In genomic region chr6:154732824-154733609, GRCh38 we compare ENCODE assay signal across 8 cellular contexts. TPM values are rescaled to one million over a fixed set of nuclear protein-coding genes. Genes with fewer than 3 reads are reported as not detected.
DNase-seq lines count a peak whose midpoint lies in the region; ATAC-seq and TF ChIP-seq lines count a peak whose summit lies in the region.

TSS of gene SCAF8 (plus strand) at chr6:154733416. CDS start at chr6:154733901, 485 bp downstream.

- H4K20me1 ChIP-seq in SK-N-SH (ENCODE audit: insufficient read depth), result peaks cover 39% of the 10 kb centered on the region

- H3K27ac Mint-ChIP-seq in activated naive CD4-positive, alpha-beta T cell treated with anti-CD3 and anti-CD28 coated beads, Interleukin-2, amount 50 U/mL, for 24 hours, result peak within 1 kb of the TSS; percentile 97
- H3K27ac Mint-ChIP-seq in osteocyte (ENCODE audit: unreplicated experiment), result peak within 1 kb of the TSS; percentile 96

- CTCF ChIA-PET in SK-N-SH (lab: Yijun Ruan, JAX), result interaction anchor here (1.0 to 1.5 kb wide), 3 partner anchors 22 to 68 kb away, joined by 3 to 8 read pairs (median 7); no protein-coding TSS in a partner anchor

- ATAC-seq in thoracic aorta (ENCODE audit: insufficient number of reproducible peaks, low FRiP score, low read depth), result peak; percentile 87

- H3K4me3 Mint-ChIP-seq in activated naive CD4-positive, alpha-beta T cell treated with anti-CD3 and anti-CD28 coated beads, Interleukin-2, amount 50 U/mL, for 24 hours, result peak within 1 kb of the TSS; percentile 92
- H3K4me3 Mint-ChIP-seq in osteocyte (ENCODE audit: unreplicated experiment), result peak within 1 kb of the TSS; percentile 82

- H3K9ac ChIP-seq in SK-N-SH, result peak within 1 kb of the TSS; percentile 99

- H3K27me3 Mint-ChIP-seq in activated naive CD4-positive, alpha-beta T cell treated with anti-CD3 and anti-CD28 coated beads, Interleukin-2, amount 50 U/mL, for 24 hours, result no peaks in the 10 kb centered on the region
- H3K27me3 Mint-ChIP-seq in osteocyte (ENCODE audit: unreplicated experiment), result no peaks in the 10 kb centered on the region

- H3K79me2 ChIP-seq in SK-N-SH (ENCODE audit: insufficient read depth), result peaks cover 40% of the 10 kb centered on the region

- H3F3A ChIP-seq in SK-N-SH (replicated peaks; ENCODE audit: insufficient read depth), result peaks cover 14% of the 10 kb centered on the region

- peaks cover 0 to 18% of the 10 kb centered on the region in 2 experiments; a peak in 3 of 4 replicates for H3K4me1 ChIP-seq in SK-N-SH (ENCODE audit: control insufficient read depth in 1 of 2, insufficient read depth in 2 of 2, low read depth in 1 of 2, low read length in 1 of 2)
- H3K4me1 ChIP-seq in thoracic aorta (ENCODE audit: control insufficient read depth in 1 of 2, low read depth in 2 of 2), result peaks cover 32 to 45% of the 10 kb centered on the region in 2 donors

- POLR2A ChIA-PET in SK-N-SH (lab: Yijun Ruan, JAX), result no interaction called here

- peak within 1 kb of the TSS; percentile 75 for H3K4me3 ChIP-seq in GM06990 (replicated peaks; ENCODE audit: low read depth, low read length)
- H3K4me3 ChIP-seq in H7 (ENCODE audit: insufficient read depth, low read depth, low read length), result peak within 1 kb of the TSS; percentile 89
- H3K4me3 ChIP-seq in SK-N-SH (ENCODE audit: low read depth in 2 of 2, low read length in 1 of 2), result peak within 1 kb of the TSS; percentile 76 to 80
- peak within 1 kb of the TSS; percentile 100 for H3K4me3 ChIP-seq in thoracic aorta

- H3K27ac ChIP-seq in SK-N-SH (ENCODE audit: low read depth in 2 of 2, low read length in 1 of 2) (peak within 1 kb of the TSS; percentile 95 to 96), thoracic aorta (peak within 1 kb of the TSS; percentile 99 to 100)

- DNase-seq in GM06990 (ENCODE audit: extremely low read depth, insufficient read length) (peak; percentile 90), H7 (peak; percentile 93), LoVo (ENCODE audit: low spot score) (peak; percentile 87), SK-N-SH (peak; percentile 92), glomerular endothelial cell (ENCODE audit: extremely low read depth, low read depth, low spot score) (peak; percentile 31), osteocyte (ENCODE audit: extremely low spot score, unreplicated experiment) (peak; percentile 96), thoracic aorta (ENCODE audit: low spot score) (peak; percentile 28)

- WGBS in SK-N-SH (ENCODE audit: low lambda C conversion rate), result 4% methylated on average over 16 of the region's 76 CpGs

- H2AFZ ChIP-seq in SK-N-SH (ENCODE audit: low read depth), result peak within 1 kb of the TSS; percentile 75

- peaks cover 42% of the 10 kb centered on the region for H3K4me1 Mint-ChIP-seq in activated naive CD4-positive, alpha-beta T cell treated with anti-CD3 and anti-CD28 coated beads, Interleukin-2, amount 50 U/mL, for 24 hours
- peaks cover 43% of the 10 kb centered on the region for H3K4me1 Mint-ChIP-seq in osteocyte (ENCODE audit: unreplicated experiment)

- no peak for TF ChIP-seq EP300 in SK-N-SH (IDR thresholded peaks at IDR 0.05; ENCODE audit: borderline replicate concordance in 1 of 2, low read depth in 1 of 2, low read length in 1 of 2)

- H3K36me3 ChIP-seq in GM06990 (ENCODE audit: control insufficient read depth, insufficient read depth, low read length) (no peaks in the 10 kb centered on the region), H7 (replicated peaks; ENCODE audit: control insufficient read depth, insufficient read depth, low read length) (no peaks in the 10 kb centered on the region), SK-N-SH (replicated peaks in 1 of 2; ENCODE audit: control insufficient read depth in 1 of 2, insufficient read depth in 2 of 2, low read length in 1 of 2) (peaks cover 0 to 4% of the 10 kb centered on the region in 2 experiments), thoracic aorta (no peaks in the 10 kb centered on the region)

- H3K27me3 ChIP-seq in GM06990 (replicated peaks; ENCODE audit: control insufficient read depth, insufficient read depth, low read length) (no peaks in the 10 kb centered on the region), H7 (ENCODE audit: control insufficient read depth, insufficient read depth, low read length) (no peaks in the 10 kb centered on the region), SK-N-SH (ENCODE audit: insufficient read depth) (no peaks in the 10 kb centered on the region), thoracic aorta (replicated peaks; ENCODE audit: insufficient read depth) (no peaks in the 10 kb centered on the region)

- H3K9me3 ChIP-seq in SK-N-SH (no peaks in the 10 kb centered on the region), thoracic aorta (no peaks in the 10 kb centered on the region)

- peaks cover 5% of the 10 kb centered on the region for H3K36me3 Mint-ChIP-seq in activated naive CD4-positive, alpha-beta T cell treated with anti-CD3 and anti-CD28 coated beads, Interleukin-2, amount 50 U/mL, for 24 hours
- peaks cover 4% of the 10 kb centered on the region for H3K36me3 Mint-ChIP-seq in osteocyte (ENCODE audit: unreplicated experiment)

- peak within 1 kb of the TSS; percentile 91 for H3K4me2 ChIP-seq in SK-N-SH

- TF ChIP-seq CTCF in GM06990 (IDR thresholded peaks at IDR 0.05; ENCODE audit: insufficient read depth, low read length, poor library complexity, severe bottlenecking) (peak; percentile 50), SK-N-SH (IDR thresholded peaks at IDR 0.05) (peak; percentile 58), osteocyte (IDR thresholded peaks at IDR 0.05) (peak; percentile 87), thoracic aorta (IDR thresholded peaks at IDR 0.05) (peak; percentile 71)

- H3K9me2 ChIP-seq in SK-N-SH, result no peaks in the 10 kb centered on the region

- no peaks in the 10 kb centered on the region for H3K9me3 Mint-ChIP-seq in activated naive CD4-positive, alpha-beta T cell treated with anti-CD3 and anti-CD28 coated beads, Interleukin-2, amount 50 U/mL, for 24 hours
- H3K9me3 Mint-ChIP-seq in osteocyte (ENCODE audit: unreplicated experiment), result no peaks in the 10 kb centered on the region

- TF ChIP-seq RAD21 in SK-N-SH (IDR thresholded peaks at IDR 0.05; ENCODE audit: low read length), result peak; percentile 50

TF ChIP-seq in SK-N-SH, 30 proteins besides CTCF, POLR2A, EP300 and RAD21 (continues in another document):
- TF ChIP-seq NRF1 (IDR thresholded peaks at IDR 0.05; ENCODE audit: low read depth, low read length), result no peak
- no peak for TF ChIP-seq SIN3A (IDR thresholded peaks at IDR 0.05; ENCODE audit: borderline replicate concordance, low read depth, low read length)
- no peak for TF ChIP-seq TEAD4 (IDR thresholded peaks at IDR 0.05; ENCODE audit: borderline replicate concordance, insufficient read depth)
- peak; percentile 54 for TF ChIP-seq SMC3 (IDR thresholded peaks at IDR 0.05; ENCODE audit: low read depth, low read length)
- TF ChIP-seq GATA2 (CRISPR knock-in tag; IDR thresholded peaks at IDR 0.05), result no peak
- peak; percentile 82; the same call in 1 of the 2 replicates for TF ChIP-seq TAF1 (IDR thresholded peaks at IDR 0.05; ENCODE audit: borderline replicate concordance, low read depth, low read length)
- no peak for TF ChIP-seq CHD2 (IDR thresholded peaks at IDR 0.05; ENCODE audit: low read length, partially characterized antibody)
- TF ChIP-seq USF2 (IDR thresholded peaks at IDR 0.05; ENCODE audit: borderline replicate concordance, low read depth, low read length), result no peak
- TF ChIP-seq GABPA (IDR thresholded peaks at IDR 0.05; ENCODE audit: low read depth), result peak; percentile 1; the same call in 1 of the 2 replicates
- TF ChIP-seq USF1 (IDR thresholded peaks at IDR 0.05; ENCODE audit: borderline replicate concordance, low read depth), result no peak
- TF ChIP-seq RXRA (IDR thresholded peaks at IDR 0.05; ENCODE audit: borderline replicate concordance, low read depth), result no peak
- TF ChIP-seq EZH2phosphoT487 (IDR thresholded peaks at IDR 0.05; ENCODE audit: borderline replicate concordance, low read depth), result no peak
- no peak for TF ChIP-seq FOXJ3 (CRISPR knock-in tag; IDR thresholded peaks at IDR 0.05)
- no peak for TF ChIP-seq FOXM1 (IDR thresholded peaks at IDR 0.05; ENCODE audit: low read depth)
- no peak for TF ChIP-seq RFX5 (IDR thresholded peaks at IDR 0.05; ENCODE audit: low read length)
- peak; percentile 37 for TF ChIP-seq MAX (IDR thresholded peaks at IDR 0.05; ENCODE audit: low read depth)
- no peak for TF ChIP-seq NFIC (IDR thresholded peaks at IDR 0.05; ENCODE audit: borderline replicate concordance)
- TF ChIP-seq ELF1 (IDR thresholded peaks at IDR 0.05), result 0 out of 2 replicates have a peak, but pooled peaks have one; percentile 10
- peak; percentile 90 for TF ChIP-seq YY1 (IDR thresholded peaks at IDR 0.05; ENCODE audit: low read depth)

RNA-seq across cellular contexts. Expression of gene SCAF8, which starts in this region (rescaled TPM):
- 21.3 and 26.5 TPM in 2 replicates for total RNA-seq in H7 (2014; rRNA removed; shearing (Covaris generic))
- polyA plus RNA-seq in SK-N-SH (2012; rRNA removed), result 11.0 and 12.4 TPM in 2 replicates
- polyA plus RNA-seq in SK-N-SH (2012; cell fraction: cytosol; rRNA removed), result 11.9 and 13.2 TPM in 2 replicates
- polyA plus RNA-seq in SK-N-SH (2012; cell fraction: nucleus; rRNA removed), result 12.2 and 20.8 TPM in 2 replicates
- total RNA-seq in glomerular endothelial cell (24.7 and 32.6 TPM in 2 replicates), osteocyte (46.1 and 46.6 TPM in 2 replicates), thoracic aorta (10 to 100 TPM; 32.0 to 55.2 TPM)

Comparison
In these comparisons a context has a peak if more than half of its experiments do, and no peak if none do; other contexts are left out.
1. Peak in every context shown above with its lines: DNase-seq, ATAC-seq, H3K4me3 ChIP-seq and H3K27ac ChIP-seq.
2. DNase-seq: peak in every context shown above with its lines; median percentile 96 in osteocyte; 93 in H7; 92 in SK-N-SH; 90 in GM06990; 87 in LoVo; 31 in glomerular endothelial cell; 28 in thoracic aorta.